Comparison of ENCODE assay signal across 8 cellular contexts in genomic region chr20:57596998-57597939, GRCh38. TPM values are rescaled to one million over a fixed set of nuclear protein-coding genes. Genes with fewer than 3 reads are reported as not detected.
DNase-seq lines count a peak whose midpoint lies in the region; ATAC-seq, FAIRE-seq and TF ChIP-seq lines count a peak whose summit lies in the region.

No MANE protein-coding gene starts in this region.

- POLR2A ChIA-PET in HCT116 (lab: Charles Lee), result no interaction called here
- POLR2A ChIA-PET in H1 (lab: Charles Lee; ENCODE audit: partially characterized antibody), result no interaction called here

- TF ChIP-seq CTCF in HCT116 (IDR thresholded peaks at IDR 0.05 in 2 of 3, conservative IDR thresholded peaks at IDR 0.05 in 1 of 3; ENCODE audit: borderline replicate concordance in 1 of 3, insufficient read depth in 1 of 3, low read depth in 2 of 3, low read length in 2 of 3) (peak; percentile 84 to 94 (median 91)), H1 (IDR thresholded peaks at IDR 0.05; ENCODE audit: control extremely low read depth in 1 of 3, insufficient read depth in 1 of 3, low read depth in 1 of 3, low read length in 3 of 3) (peak; percentile 76 to 90 (median 89))

- H3K4me1 ChIP-seq in HCT116 (ENCODE audit: control insufficient read depth in 1 of 2, insufficient read depth in 2 of 2, low read length in 2 of 2) (peaks cover 0 to 7% of the 10 kb centered on the region in 2 experiments; a peak in 1 of 4 replicates), H1 (replicated peaks in 1 of 4; ENCODE audit: control insufficient read depth in 3 of 4, insufficient read depth in 4 of 4, low read length in 3 of 4) (no peaks in the 10 kb centered on the region; a peak in 3 of 7 replicates)

- WGBS in H1 (ENCODE audit: extremely low coverage in 1 of 2, insufficient coverage in 1 of 2, insufficient read length in 1 of 2, insufficient replicate concordance in 2 of 2, low coverage in 1 of 2, low lambda C conversion rate in 2 of 2, missing lambda C conversion rate in 1 of 2), 2 experiments, result 42% methylated on average over 27 of the region's 39 CpGs; no CpG with 5 or more reads in 1 of the 2 experiments

- no peak overlapping the region for H4K5ac ChIP-seq in H1 (ENCODE audit: insufficient read length, low read depth, low read length)

- CTCF ChIA-PET in HCT116 (lab: Charles Lee) (interaction anchor here (0.7 to 1.9 kb wide), 7 partner anchors 11 to 616 kb away, joined by 3 to 7 read pairs (median 5); no protein-coding TSS in a partner anchor), H1 (lab: Charles Lee; ENCODE audit: partially characterized antibody) (interaction anchor here (0.7 to 10.7 kb wide), 21 partner anchors 9 to 622 kb away, joined by 3 to 194 read pairs (median 6); partner anchors contain the start of gene ZBP1)

- H4K20me1 ChIP-seq in HCT116 (ENCODE audit: insufficient read depth) (no peaks in the 10 kb centered on the region), H1 (replicated peaks in 1 of 2; ENCODE audit: control insufficient read depth in 1 of 2, insufficient read depth in 2 of 2, low read length in 2 of 2) (no peaks in the 10 kb centered on the region)

- RAD21 ChIA-PET in HCT116 (lab: Charles Lee; ENCODE audit: low non-redundant PET in 1 of 2, low total read pairs in 2 of 2, uncharacterized antibody in 2 of 2, unreplicated experiment in 2 of 2), result interaction anchor here in 1 of 2 experiments (1.0 kb wide), 1 partner anchor 25 kb away, joined by 4 read pairs; no protein-coding TSS in a partner anchor

- intact Hi-C loops in HCT116 (cut with micrococcal nuclease), result loop anchor here (1.0 to 10.0 kb wide), 4 partner anchors 212 to 1858 kb away; no protein-coding TSS in a partner anchor

- no peaks in the 10 kb centered on the region for H3K23me2 ChIP-seq in H1 (ENCODE audit: low read depth, low read length)

- 0 out of 2 replicates have a peak overlapping the region, but pooled peaks have one; percentile 18 for H4K8ac ChIP-seq in H1 (ENCODE audit: extremely low read depth, insufficient read depth, low read length)

- no peak overlapping the region for H2BK120ac ChIP-seq in H1 (replicated peaks; ENCODE audit: low read depth, low read length)

- H3K4ac ChIP-seq in H1 (replicated peaks; ENCODE audit: insufficient read length, low read depth, low read length), result no peak overlapping the region

- 0 out of 2 replicates have a peak overlapping the region, but pooled peaks have one; percentile 39 for H2BK12ac ChIP-seq in H1 (ENCODE audit: low read depth, low read length)

- H3K9ac ChIP-seq in HCT116 (ENCODE audit: low read length) (no peak overlapping the region), H1 (replicated peaks in 1 of 4; ENCODE audit: extremely low read depth in 1 of 4, low read depth in 3 of 4, low read length in 3 of 4) (no peak overlapping the region)

- no peak overlapping the region for H3K14ac ChIP-seq in H1 (ENCODE audit: insufficient read length)

- H2AFZ ChIP-seq in HCT116 (ENCODE audit: low read depth, low read length, poor library complexity, severe bottlenecking) (peak overlapping the region; percentile 74), H1 (ENCODE audit: low read length) (no peak overlapping the region)

- no peaks in the 10 kb centered on the region for H3K79me1 ChIP-seq in H1 (ENCODE audit: low read depth, low read length)

- H3K4me3 ChIP-seq in HCT116 (replicated peaks in 1 of 2; ENCODE audit: low read depth in 1 of 2, low read length in 2 of 2) (no peak overlapping the region), H1 (ENCODE audit: extremely low read depth in 1 of 4, insufficient read depth in 2 of 4, low read depth in 3 of 4, low read length in 4 of 4) (peak overlapping the region in 1 of 4 experiments; percentile 49; a peak in 2 of 8 replicates)

- H2BK20ac ChIP-seq in H1 (ENCODE audit: low read length), result no peak overlapping the region

- H3K9me3 ChIP-seq in HCT116 (ENCODE audit: control insufficient read depth in 1 of 2, insufficient read depth in 1 of 2, low read depth in 1 of 2, low read length in 2 of 2) (no peaks in the 10 kb centered on the region), H1 (ENCODE audit: insufficient read depth in 2 of 2, low read depth in 1 of 2, low read length in 1 of 2) (no peaks in the 10 kb centered on the region)

- no peak overlapping the region for H3K23ac ChIP-seq in H1 (ENCODE audit: insufficient read length)

- no peaks in the 10 kb centered on the region for H3K36me3 ChIP-seq in HCT116 (ENCODE audit: control insufficient read depth in 1 of 2, insufficient read depth in 2 of 2, low read length in 2 of 2)
- no peaks in the 10 kb centered on the region for H3K36me3 ChIP-seq in H1 (ENCODE audit: control insufficient read depth in 2 of 4, insufficient read depth in 4 of 4, low read length in 3 of 4)

- peak overlapping the region; percentile 67 for H3K4me2 ChIP-seq in HCT116 (ENCODE audit: low read length)
- H3K4me2 ChIP-seq in H1 (ENCODE audit: insufficient read depth in 1 of 2, low read depth in 2 of 2, low read length in 2 of 2), result peak overlapping the region in 1 of 2 experiments; percentile 56; a peak in 2 of 4 replicates

- H3K27ac ChIP-seq in HCT116 (ENCODE audit: low read depth, low read length) (no peak overlapping the region), H1 (ENCODE audit: low read depth, low read length) (no peak overlapping the region)

- H2AK5ac ChIP-seq in H1 (ENCODE audit: low read depth, low read length), result no peak overlapping the region

- H2BK5ac ChIP-seq in H1 (ENCODE audit: low read depth, low read length), result no peak overlapping the region

- no peaks in the 10 kb centered on the region for H3K9me2 ChIP-seq in HCT116 (ENCODE audit: insufficient read depth)

- peak; percentile 91 for TF ChIP-seq RAD21 in HCT116 (IDR thresholded peaks at IDR 0.05; ENCODE audit: low read depth)
- TF ChIP-seq RAD21 in H1 (IDR thresholded peaks at IDR 0.05 in 1 of 2, conservative IDR thresholded peaks at IDR 0.05 in 1 of 2; ENCODE audit: low read depth in 2 of 2, low read length in 2 of 2), result peak; percentile 89 to 91

- H3K18ac ChIP-seq in H1 (ENCODE audit: extremely low read depth, low read length), result peak overlapping the region; percentile 48

- H3K79me2 ChIP-seq in HCT116 (ENCODE audit: insufficient read depth, low read length) (no peaks in the 10 kb centered on the region), H1 (ENCODE audit: control insufficient read depth in 1 of 2, insufficient read depth in 2 of 2, low read length in 2 of 2) (no peaks in the 10 kb centered on the region)

- ATAC-seq in HCT116, result peak; percentile 91

- peak overlapping the region; percentile 72 for H4K91ac ChIP-seq in H1 (replicated peaks; ENCODE audit: insufficient read length, low read length)

- FAIRE-seq in H1 (lab: Jason Lieb, UNC), result no peak

- H3K27me3 ChIP-seq in HCT116 (ENCODE audit: insufficient read depth, low read length), result no peaks in the 10 kb centered on the region
- H3K27me3 ChIP-seq in H1 (replicated peaks in 1 of 4; ENCODE audit: control insufficient read depth in 3 of 4, extremely low read depth in 1 of 4, insufficient read depth in 3 of 4, low read length in 3 of 4), result no peaks in the 10 kb centered on the region

- DNase-seq in D341Med (ENCODE audit: low spot score) (peak; percentile 94), HCT116 (ENCODE audit: low read depth, low spot score) (peak; percentile 8), NCI-H748 (lab: John Stamatoyannopoulos, UW; ENCODE audit: unreplicated experiment) (peak; percentile 39), H1 (ENCODE audit: low read depth in 1 of 2, low spot score in 2 of 2) (peak in 1 of 2 experiments; percentile 92), midbrain (lab: John Stamatoyannopoulos, UW) (peak; percentile 60), NCI-H526 treated with DMSO at 0.1 percent for 48 hours (lab: John Stamatoyannopoulos, UW) (no peak)
- peak; percentile 91 for DNase-seq in activated CD8-positive, alpha-beta memory T cell treated with anti-CD3 and anti-CD28 coated beads for 24 hours
- peak; percentile 42 to 51 for DNase-seq in stimulated activated CD8-positive, alpha-beta memory T cell treated with anti-CD3 and anti-CD28 coated beads, Interleukin-7, amount 100 ng/mL, for 1 hour (ENCODE audit: low read depth in 2 of 2)

- H2BK15ac ChIP-seq in H1 (ENCODE audit: low read length), result no peak overlapping the region; the same call in 1 of the 2 replicates

- TF ChIP-seq POLR2A in HCT116 (IDR thresholded peaks at IDR 0.05; ENCODE audit: borderline replicate concordance, extremely low read depth, insufficient read depth, insufficient read length) (no peak), H1 (IDR thresholded peaks at IDR 0.05; ENCODE audit: control extremely low read depth in 1 of 2, low read depth in 2 of 2, low read length in 2 of 2) (no peak)

- no TSS peak for BruUV-seq in HCT116 (replicated peaks; lab: Mats Ljungman, UMichigan)

- no peak for TF ChIP-seq EP300 in H1 (IDR thresholded peaks at IDR 0.05; ENCODE audit: borderline replicate concordance in 1 of 2, low read depth in 2 of 2, low read length in 2 of 2)

- H3K56ac ChIP-seq in H1 (replicated peaks; ENCODE audit: insufficient read length, low read depth, low read length), result no peak overlapping the region

TF ChIP-seq in HCT116, 20 proteins besides CTCF, POLR2A, EP300 and RAD21 (continues in another document):
- TF ChIP-seq YY1 (IDR thresholded peaks at IDR 0.05; ENCODE audit: extremely low read depth, insufficient replicate concordance, low read depth, low read length), result no peak

TF ChIP-seq in H1, 55 proteins besides CTCF, POLR2A, EP300 and RAD21 (continues in another document):
- TF ChIP-seq CBX5 (IDR thresholded peaks at IDR 0.05; ENCODE audit: low read depth, low read length), result no peak

RNA-seq across cellular contexts. Expression of gene ZBP1, which starts 23.0 kb away (rescaled TPM):
- not detected for total RNA-seq in HCT116 (2021; ENCODE audit: unreplicated experiment)
- not detected in 2 replicates for polyA plus RNA-seq in HCT116 (2012)
- not detected in 2 replicates for total RNA-seq in H1 (2021; fragmentation: NEBNext Ultra II Directional; extraction: Animal tissue kit (Norgen Biotek cat#: 25700))
- polyA plus RNA-seq in H1 (2011; rRNA removed), result not detected in 2 replicates
- not detected for polyA plus RNA-seq in H1 (2011; cell fraction: cytosol; rRNA removed)
- polyA plus RNA-seq in H1 (2011; cell fraction: nucleus; rRNA removed), result not detected
- polyA plus RNA-seq in H1 (2012, experiment 1 of 2), result not detected in 4 replicates
- polyA plus RNA-seq in H1 (2012, experiment 2 of 2), result not detected
- not detected for polyA plus RNA-seq in H1 (2013, experiment 1 of 2)
- polyA plus RNA-seq in H1 (2013, experiment 2 of 2), result not detected
- polyA minus RNA-seq in H1 (2011; rRNA and poly(A)+ RNA removed), result not detected in 2 replicates
- polyA minus RNA-seq in H1 (2011; cell fraction: cytosol; rRNA and poly(A)+ RNA removed), result not detected
- not detected for polyA minus RNA-seq in H1 (2011; cell fraction: nucleus; rRNA and poly(A)+ RNA removed)

RNA-seq across cellular contexts. Expression of gene PCK1, which starts 36.4 kb away (rescaled TPM):
- 0.49 TPM for total RNA-seq in HCT116 (2021; ENCODE audit: unreplicated experiment)
- polyA plus RNA-seq in HCT116 (2012), result 0.11 TPM in 1 of 2 replicates, not detected in the other
- not detected in 2 replicates for total RNA-seq in H1 (2021; fragmentation: NEBNext Ultra II Directional; extraction: Animal tissue kit (Norgen Biotek cat#: 25700))
- polyA plus RNA-seq in H1 (2011; rRNA removed), result not detected in 2 replicates
- polyA plus RNA-seq in H1 (2011; cell fraction: cytosol; rRNA removed), result 0.05 TPM
- 0.09 TPM for polyA plus RNA-seq in H1 (2011; cell fraction: nucleus; rRNA removed)
- not detected in 4 replicates for polyA plus RNA-seq in H1 (2012, experiment 1 of 2)
- not detected for polyA plus RNA-seq in H1 (2012, experiment 2 of 2)
- not detected for polyA plus RNA-seq in H1 (2013, experiment 1 of 2)
- polyA plus RNA-seq in H1 (2013, experiment 2 of 2), result not detected
- not detected in 2 replicates for polyA minus RNA-seq in H1 (2011; rRNA and poly(A)+ RNA removed)
- polyA minus RNA-seq in H1 (2011; cell fraction: cytosol; rRNA and poly(A)+ RNA removed), result not detected
- polyA minus RNA-seq in H1 (2011; cell fraction: nucleus; rRNA and poly(A)+ RNA removed), result not detected
